Comparison of ENCODE assay signal across 10 cellular contexts in genomic region chr6:13407709-13408695, GRCh38.
DNase-seq lines count a peak whose midpoint lies in the region; ATAC-seq and TF ChIP-seq lines count a peak whose summit lies in the region.
"Had no signal": no experiment of that assay in that cellular context is flagged by ENCODE, and none has a peak within 500 bp of the region (broad histone marks: within the 10 kb centered on the region; RNA-seq: fewer than 3 reads in every experiment).

No MANE protein-coding gene starts in this region.

- no peak for TF ChIP-seq RAD21 in SK-N-SH (IDR thresholded peaks at IDR 0.05; ENCODE audit: low read length)

- TF ChIP-seq CTCF in SK-N-SH (IDR thresholded peaks at IDR 0.05) = no peak
- TF ChIP-seq CTCF in lower lobe of right lung (IDR thresholded peaks at IDR 0.05) = no peak

- H3K9me3 ChIP-seq in SK-N-SH (no peaks in the 10 kb centered on the region), lower lobe of right lung (no peaks in the 10 kb centered on the region)

- H3F3A ChIP-seq in SK-N-SH (replicated peaks; ENCODE audit: insufficient read depth) = no peaks in the 10 kb centered on the region

- H3K27me3 ChIP-seq in SK-N-SH (ENCODE audit: insufficient read depth) (no peaks in the 10 kb centered on the region), lower lobe of right lung (ENCODE audit: low read depth) (no peaks in the 10 kb centered on the region)

- no peak overlapping the region for H3K9ac ChIP-seq in SK-N-SH

- intact Hi-C loops in lower lobe of right lung (cut with DNase I) (no loop called here), posterior cingulate gyrus (cut with DNase I) (no loop called here)

- no peak overlapping the region for H3K27ac ChIP-seq in SK-N-SH (ENCODE audit: low read depth in 2 of 2, low read length in 1 of 2)
- H3K27ac ChIP-seq in caudate nucleus (ENCODE audit: low read depth, low read length) = peak overlapping the region; percentile 11
- H3K27ac ChIP-seq in lower lobe of right lung = peak overlapping the region; percentile 42
- H3K27ac ChIP-seq: 22Rv1 had no signal

- no peak for TF ChIP-seq EP300 in SK-N-SH (IDR thresholded peaks at IDR 0.05; ENCODE audit: borderline replicate concordance in 1 of 2, low read depth in 1 of 2, low read length in 1 of 2)

- POLR2A ChIA-PET in SK-N-SH (lab: Yijun Ruan, JAX) = no interaction called here

- CTCF ChIA-PET in SK-N-SH (lab: Yijun Ruan, JAX) = no interaction called here

- WGBS in SK-N-SH (ENCODE audit: low lambda C conversion rate) = 91% methylated on average over 12 of the region's 12 CpGs

- no peak overlapping the region for H3K4me2 ChIP-seq in SK-N-SH

- H3K9me2 ChIP-seq in SK-N-SH = no peaks in the 10 kb centered on the region

- H3K79me2 ChIP-seq in SK-N-SH (ENCODE audit: insufficient read depth) = no peaks in the 10 kb centered on the region

- ATAC-seq in SK-N-SH treated with all-trans-retinoic acid at 6 μM for 48 hours = no peak
- peak; percentile 80 to 87 for ATAC-seq in lower lobe of right lung
- no peak for ATAC-seq in GM21529 (IDR thresholded peaks at IDR 0.05; ENCODE audit: unreplicated experiment)

- no peak overlapping the region for H2AFZ ChIP-seq in SK-N-SH (ENCODE audit: low read depth)

- H3K4me1 ChIP-seq in SK-N-SH (ENCODE audit: control insufficient read depth in 1 of 2, insufficient read depth in 2 of 2, low read depth in 1 of 2, low read length in 1 of 2) = peaks cover 0 to 11% of the 10 kb centered on the region in 2 experiments; a peak in 2 of 4 replicates
- peaks cover 76% of the 10 kb centered on the region for H3K4me1 ChIP-seq in lower lobe of right lung

- H3K36me3 ChIP-seq in SK-N-SH (replicated peaks in 1 of 2; ENCODE audit: control insufficient read depth in 1 of 2, insufficient read depth in 2 of 2, low read length in 1 of 2) = no peaks in the 10 kb centered on the region
- no peaks in the 10 kb centered on the region for H3K36me3 ChIP-seq in lower lobe of right lung

- no peak for DNase-seq in SK-N-SH
- peak in 2 of 61 donors; percentile 25 to 58 for DNase-seq in caudate nucleus (lab: John Stamatoyannopoulos, UW)
- DNase-seq in lower lobe of right lung = peak; percentile 72
- DNase-seq in GOT3 (lab: John Stamatoyannopoulos, UW) = no peak
- DNase-seq in posterior cingulate gyrus = no peak
- no peak for DNase-seq in effector CD4-positive, alpha-beta T cell
- DNase-seq: activated CD4-positive, CD25-positive, alpha-beta regulatory T cell treated with anti-CD3 and anti-CD28 coated beads, Interleukin-2, amount 50 U/mL, for 72 hours had no signal

- H4K20me1 ChIP-seq in SK-N-SH (ENCODE audit: insufficient read depth) = no peaks in the 10 kb centered on the region

- H3K4me3 ChIP-seq in SK-N-SH (ENCODE audit: low read depth in 2 of 2, low read length in 1 of 2) = no peak overlapping the region
- no peak overlapping the region for H3K4me3 ChIP-seq in lower lobe of right lung

TF ChIP-seq in SK-N-SH treated with all-trans-retinoic acid at 6 μM for 48 hours, 23 proteins besides CTCF, POLR2A, EP300 and RAD21:
- TF ChIP-seq ISL1 (CRISPR knock-in tag; IDR thresholded peaks at IDR 0.05) = 0 out of 2 replicates have a peak, but pooled peaks have one; percentile 25
- TF ChIP-seq CSRNP3 (CRISPR knock-in tag; IDR thresholded peaks at IDR 0.05) = no peak
TF ChIP-seq in SK-N-SH treated with all-trans-retinoic acid at 6 μM for 48 hours: peak in this region for 1.

TF ChIP-seq in SK-N-SH, 30 proteins besides CTCF, POLR2A, EP300 and RAD21:
- TF ChIP-seq TAF1 (IDR thresholded peaks at IDR 0.05; ENCODE audit: borderline replicate concordance, low read depth, low read length) (no peak), GABPA (IDR thresholded peaks at IDR 0.05; ENCODE audit: low read depth) (no peak)

Comparison
In these comparisons a context has a peak if more than half of its experiments do, and no peak if none do; other contexts are left out.
1. ATAC-seq: peak in lower lobe of right lung (2 of 2); none in SK-N-SH treated with all-trans-retinoic acid at 6 μM for 48 hours (single experiment) and GM21529 (single experiment).
2. H3K27ac ChIP-seq: peak in caudate nucleus (single experiment) and lower lobe of right lung (single experiment); none in SK-N-SH (0 of 2).